Comparison of ENCODE assay signal across 17 cellular contexts in genomic region chr22:46740910-46741785, GRCh38. TPM values are rescaled to one million over a fixed set of nuclear protein-coding genes. Genes with fewer than 3 reads are reported as not detected.
DNase-seq lines count a peak whose midpoint lies in the region; ATAC-seq and TF ChIP-seq lines count a peak whose summit lies in the region.
"Had no signal": no experiment of that assay in that cellular context is flagged by ENCODE, and none has a peak within 500 bp of the region (broad histone marks: within the 10 kb centered on the region; RNA-seq: fewer than 3 reads in every experiment).

No MANE protein-coding gene starts in this region.

- H3K4me3 Mint-ChIP-seq in brain (peak overlapping the region in 4 of 5 experiments; percentile 24 to 80 (median 48)), type B pancreatic cell (peak overlapping the region; percentile 57), chondrocyte (ENCODE audit: unreplicated experiment) (no peak overlapping the region)
- H3K4me3 Mint-ChIP-seq: memory B cell had no signal

- H3K36me3 Mint-ChIP-seq in brain (no peaks in the 10 kb centered on the region), type B pancreatic cell (no peaks in the 10 kb centered on the region), chondrocyte (ENCODE audit: low read depth) (no peaks in the 10 kb centered on the region)
- H3K36me3 Mint-ChIP-seq: memory B cell had no signal

- ATAC-seq in Right ventricle myocardium inferior (peak; percentile 15), GM21786 (IDR thresholded peaks at IDR 0.05; ENCODE audit: unreplicated experiment) (no peak)

- peak overlapping the region; percentile 43 for H3K9ac ChIP-seq in mucosa of stomach (ENCODE audit: low read length)

- H3K4me3 ChIP-seq in mucosa of stomach (ENCODE audit: low read length): no peak overlapping the region
- H3K4me3 ChIP-seq: SJCRH30, tibial nerve had no signal

- no peaks in the 10 kb centered on the region for H3K27me3 ChIP-seq in mucosa of stomach (ENCODE audit: control insufficient read depth, insufficient read depth, low read length)
- H3K27me3 ChIP-seq: SJCRH30, tibial nerve had no signal

- H3K27ac Mint-ChIP-seq in brain (peak overlapping the region; percentile 48 to 76 (median 69)), type B pancreatic cell (peak overlapping the region; percentile 16), chondrocyte (ENCODE audit: unreplicated experiment) (no peak overlapping the region)
- H3K27ac Mint-ChIP-seq: memory B cell had no signal

- DNase-seq in Right ventricle myocardium inferior (ENCODE audit: missing footprints): peak; percentile 60
- no peak for DNase-seq in cardiac septum (ENCODE audit: low spot score)
- DNase-seq in type B pancreatic cell (ENCODE audit: extremely low spot score, unreplicated experiment): no peak
- no peak for DNase-seq in chondrocyte (ENCODE audit: low spot score)
- no peak for DNase-seq in stimulated activated CD4-positive, alpha-beta T cell treated with anti-CD3 and anti-CD28 coated beads, Interleukin-12 subunit alpha, Interleukin-12 subunit beta, amount 100 ng/mL, for 4 hours
- DNase-seq: activated CD8-positive, alpha-beta memory T cell treated with anti-CD3 and anti-CD28 coated beads for 24 hours; activated gamma-delta T cell; caudate nucleus; DMS153; foreskin melanocyte; NCI-H146; SJCRH30 had no signal

- peaks cover 67% of the 10 kb centered on the region for H3K4me1 ChIP-seq in mucosa of stomach (ENCODE audit: control insufficient read depth, insufficient read depth, low read length)

- H3K9me3 Mint-ChIP-seq in brain (no peaks in the 10 kb centered on the region), type B pancreatic cell (no peaks in the 10 kb centered on the region), chondrocyte (ENCODE audit: low read depth) (no peaks in the 10 kb centered on the region)
- H3K9me3 Mint-ChIP-seq: memory B cell had no signal

- peaks cover 20% of the 10 kb centered on the region for H3K4me1 Mint-ChIP-seq in brain
- peaks cover 18% of the 10 kb centered on the region for H3K4me1 Mint-ChIP-seq in type B pancreatic cell (ENCODE audit: unreplicated experiment)
- H3K4me1 Mint-ChIP-seq in chondrocyte (ENCODE audit: low read depth): peaks cover 21% of the 10 kb centered on the region

- no peak for TF ChIP-seq CTCF in brain (conservative IDR thresholded peaks at IDR 0.05)
- no peak for TF ChIP-seq CTCF in type B pancreatic cell (conservative IDR thresholded peaks at IDR 0.05)
- no peak for TF ChIP-seq CTCF in chondrocyte (IDR thresholded peaks at IDR 0.05)

- intact Hi-C loops in Right ventricle myocardium inferior (cut with DNase I) (no loop called here), cardiac septum (cut with DNase I) (loop anchor here (5.0 kb wide), 1 partner anchor 179 kb away; no protein-coding TSS in a partner anchor)

- H3K36me3 ChIP-seq in mucosa of stomach (ENCODE audit: control insufficient read depth, insufficient read depth, low read length): no peaks in the 10 kb centered on the region
- H3K36me3 ChIP-seq: SJCRH30, tibial nerve had no signal

- H3K27me3 Mint-ChIP-seq in brain (peaks cover 14% of the 10 kb centered on the region), type B pancreatic cell (peaks cover 3% of the 10 kb centered on the region), chondrocyte (ENCODE audit: low read depth) (peaks cover 2% of the 10 kb centered on the region)
- H3K27me3 Mint-ChIP-seq: memory B cell had no signal

- H3K9me3 ChIP-seq in mucosa of stomach (ENCODE audit: control insufficient read depth, low read length): no peaks in the 10 kb centered on the region
- H3K9me3 ChIP-seq: SJCRH30, tibial nerve had no signal

RNA-seq across cellular contexts. Expression of gene CERK, which starts 3.1 kb away (rescaled TPM):
- 71.6 TPM for total RNA-seq in Right ventricle myocardium inferior
- 60.0 TPM for total RNA-seq in cardiac septum
- 78.9 TPM for polyA plus RNA-seq in brain (ENCODE audit: insufficient read depth, low read depth, low replicate concordance)
- total RNA-seq in type B pancreatic cell (ENCODE audit: low replicate concordance): 43.3 and 67.5 TPM in 2 replicates
- total RNA-seq in chondrocyte: 28.8 to 31.8 TPM (median 29.2 TPM) in 3 replicates

RNA-seq across cellular contexts. Expression of gene TBC1D22A, which starts 21.3 kb away (rescaled TPM):
- total RNA-seq in Right ventricle myocardium inferior (14.6 TPM), cardiac septum (20.1 TPM), type B pancreatic cell (ENCODE audit: low replicate concordance) (16.2 and 24.6 TPM in 2 replicates), chondrocyte (18.9 to 21.1 TPM (median 18.9 TPM) in 3 replicates)
- polyA plus RNA-seq in brain (ENCODE audit: insufficient read depth, low read depth, low replicate concordance): 20.6 TPM
